ENCODE assay signal across 1 cellular context in the genomic region with DNA sequence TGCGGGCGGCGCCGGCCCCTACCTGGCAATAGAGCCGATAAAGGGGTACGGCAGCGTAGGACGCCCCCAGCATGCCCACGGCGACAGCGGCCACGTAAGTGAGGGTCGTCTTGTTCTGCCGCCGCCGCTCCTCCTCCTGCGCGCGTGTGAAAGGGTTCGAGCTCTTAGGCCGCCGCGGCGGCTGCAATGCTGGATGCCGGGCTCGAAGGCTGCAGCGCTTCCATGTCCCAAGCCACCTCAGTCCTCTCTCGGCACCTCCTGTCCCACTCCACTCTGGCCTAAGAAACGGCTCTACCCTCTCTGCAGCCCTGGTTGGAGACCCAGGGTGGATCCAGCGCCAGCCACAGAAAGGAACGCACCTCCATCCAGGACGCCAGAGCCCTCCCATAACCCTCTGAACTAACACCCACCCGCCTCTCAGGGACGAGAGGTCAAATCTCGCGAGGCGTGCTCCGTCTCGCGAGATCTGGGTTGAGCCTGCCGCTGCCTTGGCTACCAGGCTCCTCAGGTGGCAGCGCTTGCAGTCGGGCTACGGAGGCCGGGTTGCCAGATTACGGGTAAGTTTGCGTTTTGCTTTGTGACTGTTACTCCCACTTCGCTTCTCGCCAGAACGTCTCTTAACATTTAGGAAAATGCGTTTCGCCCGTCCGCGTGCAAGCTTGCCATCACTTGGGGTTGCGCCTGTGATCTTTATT.
TF ChIP-seq lines count a peak whose summit lies in the region.

A gene with protein sequence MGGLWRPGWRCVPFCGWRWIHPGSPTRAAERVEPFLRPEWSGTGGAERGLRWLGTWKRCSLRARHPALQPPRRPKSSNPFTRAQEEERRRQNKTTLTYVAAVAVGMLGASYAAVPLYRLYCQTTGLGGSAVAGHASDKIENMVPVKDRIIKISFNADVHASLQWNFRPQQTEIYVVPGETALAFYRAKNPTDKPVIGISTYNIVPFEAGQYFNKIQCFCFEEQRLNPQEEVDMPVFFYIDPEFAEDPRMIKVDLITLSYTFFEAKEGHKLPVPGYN (minus strand): TSS at position 396 of the 695 bp plus-strand sequence. CDS start 8 bp downstream, at position 388.
STXBP4 (plus strand) TSS at position 507 of the 695 bp plus-strand sequence. CDS start 17,455 bp downstream, outside the sequence.

TF ChIP-seq in HepG2, 621 proteins besides CTCF, POLR2A, EP300 and RAD21 (continues in another document):
- peak; percentile 68; the same call in 1 of the 2 replicates for TF ChIP-seq ISL2 (CRISPR knock-in tag; IDR thresholded peaks at IDR 0.05)
- TF ChIP-seq ZNF558 (CRISPR knock-in tag; IDR thresholded peaks at IDR 0.05; ENCODE audit: borderline replicate concordance) = peak; percentile 52; the same call in 1 of the 2 replicates
- no peak for TF ChIP-seq ZNF570 (CRISPR knock-in tag; IDR thresholded peaks at IDR 0.05; ENCODE audit: borderline replicate concordance)
- TF ChIP-seq, protein P1, sequence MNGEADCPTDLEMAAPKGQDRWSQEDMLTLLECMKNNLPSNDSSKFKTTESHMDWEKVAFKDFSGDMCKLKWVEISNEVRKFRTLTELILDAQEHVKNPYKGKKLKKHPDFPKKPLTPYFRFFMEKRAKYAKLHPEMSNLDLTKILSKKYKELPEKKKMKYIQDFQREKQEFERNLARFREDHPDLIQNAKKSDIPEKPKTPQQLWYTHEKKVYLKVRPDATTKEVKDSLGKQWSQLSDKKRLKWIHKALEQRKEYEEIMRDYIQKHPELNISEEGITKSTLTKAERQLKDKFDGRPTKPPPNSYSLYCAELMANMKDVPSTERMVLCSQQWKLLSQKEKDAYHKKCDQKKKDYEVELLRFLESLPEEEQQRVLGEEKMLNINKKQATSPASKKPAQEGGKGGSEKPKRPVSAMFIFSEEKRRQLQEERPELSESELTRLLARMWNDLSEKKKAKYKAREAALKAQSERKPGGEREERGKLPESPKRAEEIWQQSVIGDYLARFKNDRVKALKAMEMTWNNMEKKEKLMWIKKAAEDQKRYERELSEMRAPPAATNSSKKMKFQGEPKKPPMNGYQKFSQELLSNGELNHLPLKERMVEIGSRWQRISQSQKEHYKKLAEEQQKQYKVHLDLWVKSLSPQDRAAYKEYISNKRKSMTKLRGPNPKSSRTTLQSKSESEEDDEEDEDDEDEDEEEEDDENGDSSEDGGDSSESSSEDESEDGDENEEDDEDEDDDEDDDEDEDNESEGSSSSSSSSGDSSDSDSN (CRISPR knock-in tag; IDR thresholded peaks at IDR 0.05) = peak; percentile 75
- peak; percentile 57; the same call in 1 of the 2 replicates for TF ChIP-seq E2F2 (CRISPR knock-in tag; IDR thresholded peaks at IDR 0.05; ENCODE audit: borderline replicate concordance)
- TF ChIP-seq, protein P2, sequence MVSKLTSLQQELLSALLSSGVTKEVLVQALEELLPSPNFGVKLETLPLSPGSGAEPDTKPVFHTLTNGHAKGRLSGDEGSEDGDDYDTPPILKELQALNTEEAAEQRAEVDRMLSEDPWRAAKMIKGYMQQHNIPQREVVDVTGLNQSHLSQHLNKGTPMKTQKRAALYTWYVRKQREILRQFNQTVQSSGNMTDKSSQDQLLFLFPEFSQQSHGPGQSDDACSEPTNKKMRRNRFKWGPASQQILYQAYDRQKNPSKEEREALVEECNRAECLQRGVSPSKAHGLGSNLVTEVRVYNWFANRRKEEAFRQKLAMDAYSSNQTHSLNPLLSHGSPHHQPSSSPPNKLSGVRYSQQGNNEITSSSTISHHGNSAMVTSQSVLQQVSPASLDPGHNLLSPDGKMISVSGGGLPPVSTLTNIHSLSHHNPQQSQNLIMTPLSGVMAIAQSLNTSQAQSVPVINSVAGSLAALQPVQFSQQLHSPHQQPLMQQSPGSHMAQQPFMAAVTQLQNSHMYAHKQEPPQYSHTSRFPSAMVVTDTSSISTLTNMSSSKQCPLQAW (CRISPR knock-in tag; IDR thresholded peaks at IDR 0.05) = peak; percentile 88
- TF ChIP-seq ZNF773 (CRISPR knock-in tag; IDR thresholded peaks at IDR 0.05; ENCODE audit: borderline replicate concordance) = no peak
- TF ChIP-seq ZNF296 (CRISPR knock-in tag; conservative IDR thresholded peaks at IDR 0.05) = no peak
- TF ChIP-seq NFE2 (CRISPR knock-in tag; IDR thresholded peaks at IDR 0.05) = no peak
- no peak; the same call in 1 of the 2 replicates for TF ChIP-seq ZNF333 (CRISPR knock-in tag; IDR thresholded peaks at IDR 0.05; ENCODE audit: borderline replicate concordance)
- TF ChIP-seq ZMYM4 (CRISPR knock-in tag; IDR thresholded peaks at IDR 0.05) = peak; percentile 98
- TF ChIP-seq, protein P3, sequence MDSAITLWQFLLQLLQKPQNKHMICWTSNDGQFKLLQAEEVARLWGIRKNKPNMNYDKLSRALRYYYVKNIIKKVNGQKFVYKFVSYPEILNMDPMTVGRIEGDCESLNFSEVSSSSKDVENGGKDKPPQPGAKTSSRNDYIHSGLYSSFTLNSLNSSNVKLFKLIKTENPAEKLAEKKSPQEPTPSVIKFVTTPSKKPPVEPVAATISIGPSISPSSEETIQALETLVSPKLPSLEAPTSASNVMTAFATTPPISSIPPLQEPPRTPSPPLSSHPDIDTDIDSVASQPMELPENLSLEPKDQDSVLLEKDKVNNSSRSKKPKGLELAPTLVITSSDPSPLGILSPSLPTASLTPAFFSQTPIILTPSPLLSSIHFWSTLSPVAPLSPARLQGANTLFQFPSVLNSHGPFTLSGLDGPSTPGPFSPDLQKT (CRISPR knock-in tag; IDR thresholded peaks at IDR 0.05; ENCODE audit: borderline replicate concordance) = no peak
- TF ChIP-seq, protein P4, sequence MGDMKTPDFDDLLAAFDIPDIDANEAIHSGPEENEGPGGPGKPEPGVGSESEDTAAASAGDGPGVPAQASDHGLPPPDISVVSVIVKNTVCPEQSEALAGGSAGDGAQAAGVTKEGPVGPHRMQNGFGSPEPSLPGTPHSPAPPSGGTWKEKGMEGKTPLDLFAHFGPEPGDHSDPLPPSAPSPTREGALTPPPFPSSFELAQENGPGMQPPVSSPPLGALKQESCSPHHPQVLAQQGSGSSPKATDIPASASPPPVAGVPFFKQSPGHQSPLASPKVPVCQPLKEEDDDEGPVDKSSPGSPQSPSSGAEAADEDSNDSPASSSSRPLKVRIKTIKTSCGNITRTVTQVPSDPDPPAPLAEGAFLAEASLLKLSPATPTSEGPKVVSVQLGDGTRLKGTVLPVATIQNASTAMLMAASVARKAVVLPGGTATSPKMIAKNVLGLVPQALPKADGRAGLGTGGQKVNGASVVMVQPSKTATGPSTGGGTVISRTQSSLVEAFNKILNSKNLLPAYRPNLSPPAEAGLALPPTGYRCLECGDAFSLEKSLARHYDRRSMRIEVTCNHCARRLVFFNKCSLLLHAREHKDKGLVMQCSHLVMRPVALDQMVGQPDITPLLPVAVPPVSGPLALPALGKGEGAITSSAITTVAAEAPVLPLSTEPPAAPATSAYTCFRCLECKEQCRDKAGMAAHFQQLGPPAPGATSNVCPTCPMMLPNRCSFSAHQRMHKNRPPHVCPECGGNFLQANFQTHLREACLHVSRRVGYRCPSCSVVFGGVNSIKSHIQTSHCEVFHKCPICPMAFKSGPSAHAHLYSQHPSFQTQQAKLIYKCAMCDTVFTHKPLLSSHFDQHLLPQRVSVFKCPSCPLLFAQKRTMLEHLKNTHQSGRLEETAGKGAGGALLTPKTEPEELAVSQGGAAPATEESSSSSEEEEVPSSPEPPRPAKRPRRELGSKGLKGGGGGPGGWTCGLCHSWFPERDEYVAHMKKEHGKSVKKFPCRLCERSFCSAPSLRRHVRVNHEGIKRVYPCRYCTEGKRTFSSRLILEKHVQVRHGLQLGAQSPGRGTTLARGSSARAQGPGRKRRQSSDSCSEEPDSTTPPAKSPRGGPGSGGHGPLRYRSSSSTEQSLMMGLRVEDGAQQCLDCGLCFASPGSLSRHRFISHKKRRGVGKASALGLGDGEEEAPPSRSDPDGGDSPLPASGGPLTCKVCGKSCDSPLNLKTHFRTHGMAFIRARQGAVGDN (CRISPR knock-in tag; IDR thresholded peaks at IDR 0.05) = peak; percentile 97
- TF ChIP-seq SP4 (CRISPR knock-in tag; IDR thresholded peaks at IDR 0.05) = peak; percentile 77
- peak; percentile 11; the same call in 1 of the 2 replicates for TF ChIP-seq HIVEP1 (CRISPR knock-in tag; IDR thresholded peaks at IDR 0.05)
- TF ChIP-seq GLI4 (CRISPR knock-in tag; IDR thresholded peaks at IDR 0.05; ENCODE audit: borderline replicate concordance) = no peak
- TF ChIP-seq ZBTB49 (CRISPR knock-in tag; IDR thresholded peaks at IDR 0.05; ENCODE audit: borderline replicate concordance) = no peak; the same call in 1 of the 2 replicates
- no peak for TF ChIP-seq NONO (IDR thresholded peaks at IDR 0.05)
- peak; percentile 81 for TF ChIP-seq NONO (CRISPR knock-in tag; conservative IDR thresholded peaks at IDR 0.05)
- TF ChIP-seq NCOA1 (CRISPR knock-in tag; IDR thresholded peaks at IDR 0.05) = peak; percentile 98
- TF ChIP-seq BRD4 (CRISPR knock-in tag; IDR thresholded peaks at IDR 0.05) = peak; percentile 63; the same call in 1 of the 2 replicates
- TF ChIP-seq CREB1 (IDR thresholded peaks at IDR 0.05) = no peak; the same call in 1 of the 2 replicates
- no peak for TF ChIP-seq CREB1 (CRISPR knock-in tag; IDR thresholded peaks at IDR 0.05)
- TF ChIP-seq ARID2 (CRISPR knock-in tag; IDR thresholded peaks at IDR 0.05; ENCODE audit: borderline replicate concordance) = peak; percentile 75; the same call in 1 of the 2 replicates
- peak; percentile 86 for TF ChIP-seq IRF2 (CRISPR knock-in tag; IDR thresholded peaks at IDR 0.05)
- TF ChIP-seq FOSL2 (CRISPR knock-in tag; IDR thresholded peaks at IDR 0.05) = peak; percentile 30; the same call in 1 of the 2 replicates
- TF ChIP-seq, protein P5, sequence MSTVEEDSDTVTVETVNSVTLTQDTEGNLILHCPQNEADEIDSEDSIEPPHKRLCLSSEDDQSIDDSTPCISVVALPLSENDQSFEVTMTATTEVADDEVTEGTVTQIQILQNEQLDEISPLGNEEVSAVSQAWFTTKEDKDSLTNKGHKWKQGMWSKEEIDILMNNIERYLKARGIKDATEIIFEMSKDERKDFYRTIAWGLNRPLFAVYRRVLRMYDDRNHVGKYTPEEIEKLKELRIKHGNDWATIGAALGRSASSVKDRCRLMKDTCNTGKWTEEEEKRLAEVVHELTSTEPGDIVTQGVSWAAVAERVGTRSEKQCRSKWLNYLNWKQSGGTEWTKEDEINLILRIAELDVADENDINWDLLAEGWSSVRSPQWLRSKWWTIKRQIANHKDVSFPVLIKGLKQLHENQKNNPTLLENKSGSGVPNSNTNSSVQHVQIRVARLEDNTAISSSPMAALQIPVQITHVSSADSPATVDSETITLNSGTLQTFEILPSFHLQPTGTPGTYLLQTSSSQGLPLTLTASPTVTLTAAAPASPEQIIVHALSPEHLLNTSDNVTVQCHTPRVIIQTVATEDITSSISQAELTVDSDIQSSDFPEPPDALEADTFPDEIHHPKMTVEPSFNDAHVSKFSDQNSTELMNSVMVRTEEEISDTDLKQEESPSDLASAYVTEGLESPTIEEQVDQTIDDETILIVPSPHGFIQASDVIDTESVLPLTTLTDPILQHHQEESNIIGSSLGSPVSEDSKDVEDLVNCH (CRISPR knock-in tag; IDR thresholded peaks at IDR 0.05) = no peak
- no peak for TF ChIP-seq JUND (CRISPR knock-in tag; IDR thresholded peaks at IDR 0.05)
- 0 out of 2 replicates have a peak, but pooled peaks have one; percentile 31 for TF ChIP-seq NR2F2 (IDR thresholded peaks at IDR 0.05; ENCODE audit: borderline replicate concordance, low read depth)
- no peak for TF ChIP-seq ZNF207 (IDR thresholded peaks at IDR 0.05; ENCODE audit: borderline replicate concordance)
- peak; percentile 55 for TF ChIP-seq ZNF446 (CRISPR knock-in tag; IDR thresholded peaks at IDR 0.05)
- TF ChIP-seq HMGXB3 (CRISPR knock-in tag; IDR thresholded peaks at IDR 0.05; ENCODE audit: borderline replicate concordance) = peak; percentile 58; the same call in 1 of the 2 replicates
